Comparison of ENCODE assay signal across 27 cellular contexts in the genomic region with DNA sequence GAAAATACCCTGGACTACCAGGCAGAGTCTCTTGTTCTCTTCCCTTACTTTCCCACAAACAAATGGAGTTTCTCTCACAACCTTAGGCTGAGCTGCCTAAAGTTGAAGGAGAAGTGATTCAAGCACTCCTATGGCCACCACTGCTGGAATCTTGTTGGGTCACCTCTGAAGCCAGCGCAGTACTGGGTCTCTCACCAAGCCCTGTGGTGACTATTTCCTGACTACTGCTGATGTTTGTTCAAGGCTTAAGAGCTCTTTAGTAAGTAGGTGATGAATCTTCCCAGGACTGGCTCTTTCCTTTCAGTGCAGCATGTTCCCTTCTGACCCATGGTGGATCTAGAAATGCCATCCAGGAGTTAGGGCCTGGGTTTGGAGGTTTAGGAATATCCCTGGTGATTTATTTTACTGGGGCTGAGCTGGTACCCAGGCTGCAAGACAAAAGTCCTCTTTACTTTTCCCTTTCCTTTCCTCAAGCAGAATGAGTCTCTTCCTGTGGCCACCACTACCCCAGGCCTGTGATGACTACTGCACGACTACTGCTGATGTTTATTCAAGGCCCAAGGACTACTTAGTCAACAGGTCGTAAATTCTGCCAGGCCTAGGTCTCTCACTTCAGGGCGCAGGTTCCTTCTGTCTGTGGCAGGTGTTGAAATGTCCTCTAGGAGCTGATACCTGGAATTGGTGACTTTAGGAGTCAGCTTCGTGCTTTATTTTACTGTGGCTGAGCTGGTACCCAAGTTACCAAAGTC.
A peak's percentile ranks its signal among the peaks of the same experiment; 100 is the strongest.
DNase-seq lines count a peak whose midpoint lies in the region; ATAC-seq, FAIRE-seq and TF ChIP-seq lines count a peak whose summit lies in the region.
"Had no signal": no experiment of that assay in that cellular context is flagged by ENCODE, and none has a peak within 500 bp of the region (broad histone marks: within the 10 kb centered on the region; RNA-seq: fewer than 3 reads in every experiment).

No MANE protein-coding gene starts in this region.

- CTCF ChIA-PET in CD8-positive, alpha-beta T cell (lab: Charles Lee): no interaction called here

- H3K9ac ChIP-seq in mesendoderm (ENCODE audit: low read length): no peak overlapping the region
- H3K9ac ChIP-seq: BLaER1 had no signal

- H3K9me3 Mint-ChIP-seq in CD8-positive, alpha-beta T cell: peaks cover 5% of the 10 kb centered on the region
- H3K9me3 Mint-ChIP-seq: activated T-helper 2 cell treated with anti-CD3 and anti-CD28 coated beads, Interferon-gamma antibody, Interleukin-2, Interleukin-4, amounts not matched to agents 10 μg/mL and 5 μg/mL and 100 μg/mL, durations not matched to agents 14 hours and 24 hours and 36 hours had no signal

- H3K4me1 Mint-ChIP-seq in CD8-positive, alpha-beta T cell (ENCODE audit: low read depth): no peaks in the 10 kb centered on the region

- H3K27ac Mint-ChIP-seq in CD8-positive, alpha-beta T cell: no peak overlapping the region
- H3K27ac Mint-ChIP-seq: activated CD8-positive, alpha-beta T cell treated with anti-CD3 and anti-CD28 coated beads for 36 hours; activated naive CD4-positive, alpha-beta T cell treated with anti-CD3 and anti-CD28 coated beads, Interleukin-2, amount 50 U/mL, for 72 hours; activated T-helper 2 cell treated with anti-CD3 and anti-CD28 coated beads, Interferon-gamma antibody, Interleukin-2, Interleukin-4, amounts not matched to agents 10 μg/mL and 5 μg/mL and 100 μg/mL, durations not matched to agents 14 hours and 24 hours and 36 hours had no signal

- no peak for FAIRE-seq in bronchial epithelial cell (lab: Jason Lieb, UNC)
- FAIRE-seq: small intestine had no signal

- no peak overlapping the region for H4K5ac ChIP-seq in mesendoderm (ENCODE audit: low read length)

- WGBS in mesendoderm (ENCODE audit: extremely low coverage, insufficient coverage, low lambda C conversion rate): no CpG with 5 or more reads among the region's 5 CpGs

- H2AK5ac ChIP-seq in mesendoderm (ENCODE audit: low read length): no peak overlapping the region

- intact Hi-C loops in CD8-positive, alpha-beta T cell (cut with DNase I, micrococcal nuclease): no loop called here

- no peaks in the 10 kb centered on the region for H3K79me2 ChIP-seq in mesendoderm (ENCODE audit: control insufficient read depth, insufficient read depth, low read length)

- DNase-seq in HT-29 (ENCODE audit: low spot score) (peak; percentile 62), NCI-H2196 treated with DMSO at 0.1 percent for 48 hours (lab: John Stamatoyannopoulos, UW; ENCODE audit: unreplicated experiment) (peak; percentile 11), bronchial epithelial cell (ENCODE audit: low read depth) (peak; percentile 16), mesendoderm (peak; percentile 31), NCI-H526 treated with DMSO at 0.1 percent for 48 hours (lab: John Stamatoyannopoulos, UW) (no peak), NCI-H345 (lab: John Stamatoyannopoulos, UW) (no peak)
- DNase-seq in CD8-positive, alpha-beta T cell: no peak
- DNase-seq in activated effector memory CD4-positive, alpha-beta T cell treated with anti-CD3 and anti-CD28 coated beads, Interleukin-2, amount 50 U/mL, for 16 hours: no peak
- DNase-seq: activated CD4-positive, alpha-beta T cell treated with anti-CD3 and anti-CD28 coated beads for 1 hour; activated CD8-positive, alpha-beta T cell treated with anti-CD3 and anti-CD28 coated beads for 36 hours; amygdala; Caco-2; KG1; left ventricle myocardium superior; NCI-H1105; NCI-H524 treated with DMSO at 0.1 percent for 48 hours; Right ventricle myocardium superior; small intestine; stimulated activated naive CD4-positive, alpha-beta T cell treated with Interleukin-2 at 50 U/mL for 16 hours; T-helper 2 cell; upper lobe of left lung had no signal

- no peak overlapping the region for H3K4me2 ChIP-seq in mesendoderm (ENCODE audit: low read length)
- H3K4me2 ChIP-seq: BLaER1 had no signal

- H3K4me1 ChIP-seq in mesendoderm (ENCODE audit: control insufficient read depth, low read depth, low read length): no peaks in the 10 kb centered on the region
- H3K4me1 ChIP-seq in CD8-positive, alpha-beta T cell (ENCODE audit: insufficient read depth, low read length): no peaks in the 10 kb centered on the region
- H3K4me1 ChIP-seq: BLaER1, breast epithelium, Caco-2, right atrium auricular region, suprapubic skin, upper lobe of left lung had no signal

- H3K4me3 ChIP-seq in bronchial epithelial cell (ENCODE audit: low read depth, low read length) (no peak overlapping the region), mesendoderm (ENCODE audit: low read length) (no peak overlapping the region)
- no peak overlapping the region for H3K4me3 ChIP-seq in CD8-positive, alpha-beta T cell (ENCODE audit: low read depth, low read length)
- H3K4me3 ChIP-seq: BLaER1, breast epithelium, right atrium auricular region, suprapubic skin, upper lobe of left lung had no signal

- POLR2A ChIA-PET in CD8-positive, alpha-beta T cell (lab: Charles Lee): no interaction called here

- H3K27me3 ChIP-seq in bronchial epithelial cell (ENCODE audit: control insufficient read depth, insufficient read depth, low read length) (no peaks in the 10 kb centered on the region), mesendoderm (ENCODE audit: insufficient read depth, low read length, poor library complexity) (no peaks in the 10 kb centered on the region)
- H3K27me3 ChIP-seq in CD8-positive, alpha-beta T cell (ENCODE audit: insufficient read depth, low read length): no peaks in the 10 kb centered on the region
- H3K27me3 ChIP-seq: BLaER1, breast epithelium, right atrium auricular region, suprapubic skin, upper lobe of left lung had no signal

- H4K8ac ChIP-seq in mesendoderm (ENCODE audit: low read depth, low read length): no peak overlapping the region

- H3K36me3 Mint-ChIP-seq in CD8-positive, alpha-beta T cell: no peaks in the 10 kb centered on the region
- H3K36me3 Mint-ChIP-seq: activated naive CD4-positive, alpha-beta T cell treated with anti-CD3 and anti-CD28 coated beads, Interleukin-2, amount 50 U/mL, for 72 hours had no signal

- no peak overlapping the region for H3K27ac ChIP-seq in mesendoderm (ENCODE audit: low read depth, low read length)
- no peak overlapping the region for H3K27ac ChIP-seq in CD8-positive, alpha-beta T cell (ENCODE audit: low read depth, low read length)
- H3K27ac ChIP-seq: BLaER1, breast epithelium, right atrium auricular region, suprapubic skin, upper lobe of left lung had no signal

- H3K27me3 Mint-ChIP-seq in CD8-positive, alpha-beta T cell (ENCODE audit: low read depth): no peaks in the 10 kb centered on the region
- H3K27me3 Mint-ChIP-seq: activated CD8-positive, alpha-beta T cell treated with anti-CD3 and anti-CD28 coated beads for 36 hours had no signal

- H3K4ac ChIP-seq in mesendoderm (ENCODE audit: low read depth, low read length): no peak overlapping the region

- H2BK120ac ChIP-seq in mesendoderm (ENCODE audit: low read depth, low read length): no peak overlapping the region

- H3K23ac ChIP-seq in mesendoderm (ENCODE audit: low read length): no peak overlapping the region

- H3K9me3 ChIP-seq in CD8-positive, alpha-beta T cell (ENCODE audit: low read length): no peaks in the 10 kb centered on the region
- H3K9me3 ChIP-seq: suprapubic skin had no signal

- H3K36me3 ChIP-seq in bronchial epithelial cell (ENCODE audit: control insufficient read depth, insufficient read depth, low read length) (no peaks in the 10 kb centered on the region), mesendoderm (ENCODE audit: control insufficient read depth, insufficient read depth, low read length) (no peaks in the 10 kb centered on the region)
- H3K36me3 ChIP-seq in CD8-positive, alpha-beta T cell (ENCODE audit: insufficient read depth, low read length): no peaks in the 10 kb centered on the region
- H3K36me3 ChIP-seq: BLaER1, breast epithelium, right atrium auricular region, suprapubic skin, upper lobe of left lung had no signal

- no peak for TF ChIP-seq CTCF in bronchial epithelial cell (IDR thresholded peaks at IDR 0.05; ENCODE audit: insufficient read depth, low read length, severe bottlenecking)
- TF ChIP-seq CTCF in CD8-positive, alpha-beta T cell (IDR thresholded peaks at IDR 0.05): no peak

- no peak for ATAC-seq in CD8-positive, alpha-beta T cell
- ATAC-seq: activated CD8-positive, alpha-beta T cell treated with anti-CD3 and anti-CD28 coated beads for 36 hours; activated naive CD4-positive, alpha-beta T cell treated with anti-CD3 and anti-CD28 coated beads, Interleukin-2, amount 50 U/mL, for 72 hours; left ventricle myocardium superior had no signal

- no peaks in the 10 kb centered on the region for H3K79me1 ChIP-seq in mesendoderm (ENCODE audit: low read length)

- no peak overlapping the region for H3K18ac ChIP-seq in mesendoderm (ENCODE audit: low read length)

- H2BK15ac ChIP-seq in mesendoderm (replicated peaks; ENCODE audit: low read depth): no peak overlapping the region

- H3K4me3 Mint-ChIP-seq in CD8-positive, alpha-beta T cell: no peak overlapping the region
- H3K4me3 Mint-ChIP-seq: activated CD8-positive, alpha-beta T cell treated with anti-CD3 and anti-CD28 coated beads for 36 hours had no signal

- no peak overlapping the region for H3K56ac ChIP-seq in mesendoderm (ENCODE audit: low read length)

- H2BK5ac ChIP-seq in mesendoderm (ENCODE audit: low read length): no peak overlapping the region

Comparison
In these comparisons a context has a peak if more than half of its experiments do, and no peak if none do; other contexts are left out.
1. DNase-seq: peak in HT-29 (single experiment), NCI-H2196 treated with DMSO at 0.1 percent for 48 hours (single experiment), bronchial epithelial cell (single experiment) and mesendoderm (single experiment); none in CD8-positive, alpha-beta T cell (0 of 7), NCI-H526 treated with DMSO at 0.1 percent for 48 hours (single experiment), activated effector memory CD4-positive, alpha-beta T cell treated with anti-CD3 and anti-CD28 coated beads, Interleukin-2, amount 50 U/mL, for 16 hours (single experiment) and NCI-H345 (single experiment).